ENCODE assay signal across 23 cellular contexts in genomic region chr9:74373348-74373747, GRCh38.
DNase-seq lines count a peak whose midpoint lies in the region; ATAC-seq and TF ChIP-seq lines count a peak whose summit lies in the region.
"Had no signal": no experiment of that assay in that cellular context is flagged by ENCODE, and none has a peak within 500 bp of the region (broad histone marks: within the 10 kb centered on the region; RNA-seq: fewer than 3 reads in every experiment).

No MANE protein-coding gene starts in this region.

- H3K27me3 Mint-ChIP-seq in GM23338 (ENCODE audit: insufficient read depth, low read depth, poor library complexity) (peaks cover 5% of the 10 kb centered on the region), type B pancreatic cell (peaks cover 1% of the 10 kb centered on the region)
- peaks cover 2% of the 10 kb centered on the region for H3K27me3 Mint-ChIP-seq in activated CD8-positive, alpha-beta T cell treated with anti-CD3 and anti-CD28 coated beads, Interleukin-2, amount 10 ng/mL, durations not matched to agents 7 days and 5 days (ENCODE audit: low read depth)
- H3K27me3 Mint-ChIP-seq: CD4-positive, alpha-beta memory T cell; CD8-positive, alpha-beta memory T cell had no signal

- no peak overlapping the region for H3K9ac ChIP-seq in Loucy (ENCODE audit: low read depth, low read length, poor library complexity, severe bottlenecking)
- H3K9ac ChIP-seq: BLaER1 had no signal

- H3K4me1 ChIP-seq in GM23338 (ENCODE audit: insufficient read depth) = peaks cover 35% of the 10 kb centered on the region
- peaks cover 23% of the 10 kb centered on the region for H3K4me1 ChIP-seq in Loucy (ENCODE audit: insufficient read depth, low read length, poor library complexity, severe bottlenecking)
- no peaks in the 10 kb centered on the region for H3K4me1 ChIP-seq in right cardiac atrium (ENCODE audit: control insufficient read depth, insufficient read depth, low read length)
- H3K4me1 ChIP-seq: A549, BE2C, BLaER1 had no signal

- POLR2A ChIA-PET in activated CD8-positive, alpha-beta T cell treated with anti-CD3 and anti-CD28 coated beads, Interleukin-2, amount 10 ng/mL, durations not matched to agents 7 days and 5 days (lab: Charles Lee) = no interaction called here

- TF ChIP-seq CTCF in GM23338 (conservative IDR thresholded peaks at IDR 0.05; ENCODE audit: low read depth in 2 of 2) (no peak), Loucy (conservative IDR thresholded peaks at IDR 0.05; ENCODE audit: low read length) (no peak), type B pancreatic cell (conservative IDR thresholded peaks at IDR 0.05) (no peak)

- H3K79me2 ChIP-seq in GM23338 (replicated peaks; ENCODE audit: insufficient read depth) (no peaks in the 10 kb centered on the region), Loucy (ENCODE audit: insufficient read depth, low read length) (no peaks in the 10 kb centered on the region)

- H2AFZ ChIP-seq in GM23338 (peak overlapping the region; percentile 23; the same call in 1 of the 2 replicates), Loucy (ENCODE audit: low read length) (peak overlapping the region; percentile 72)

- H3K9me3 ChIP-seq in Loucy (ENCODE audit: insufficient read depth, low read depth, low read length) (no peaks in the 10 kb centered on the region), right cardiac atrium (ENCODE audit: control insufficient read depth, low read length) (no peaks in the 10 kb centered on the region)
- H3K9me3 ChIP-seq: A549, BE2C, BLaER1 had no signal

- H3K9me2 ChIP-seq in GM23338 (ENCODE audit: insufficient read depth) (0 out of 2 replicates have a peak, but pooled peaks cover 8% of the 10 kb centered on the region), Loucy (replicated peaks; ENCODE audit: low read depth, low read length) (no peaks in the 10 kb centered on the region)

- intact Hi-C loops in right cardiac atrium (cut with DNase I) = no loop called here

- H3K36me3 ChIP-seq in GM23338 (ENCODE audit: insufficient read depth) (no peaks in the 10 kb centered on the region), Loucy (ENCODE audit: insufficient read depth, low read length) (no peaks in the 10 kb centered on the region)
- H3K36me3 ChIP-seq: BE2C, BLaER1 had no signal

- no peaks in the 10 kb centered on the region for H3K36me3 Mint-ChIP-seq in GM23338 (ENCODE audit: low read depth)
- no peaks in the 10 kb centered on the region for H3K36me3 Mint-ChIP-seq in type B pancreatic cell
- no peaks in the 10 kb centered on the region for H3K36me3 Mint-ChIP-seq in activated CD8-positive, alpha-beta T cell treated with anti-CD3 and anti-CD28 coated beads, Interleukin-2, amount 10 ng/mL, durations not matched to agents 7 days and 5 days (ENCODE audit: low read depth)
- H3K36me3 Mint-ChIP-seq: CD14-positive monocyte; CD4-positive, alpha-beta memory T cell; CD4-positive, CD25-positive, alpha-beta regulatory T cell; CD8-positive, alpha-beta memory T cell had no signal

- no peaks in the 10 kb centered on the region for H4K20me1 ChIP-seq in GM23338 (replicated peaks; ENCODE audit: insufficient read depth)
- H4K20me1 ChIP-seq in Loucy (ENCODE audit: insufficient read depth, low read length, poor library complexity, severe bottlenecking) = no peaks in the 10 kb centered on the region
- H4K20me1 ChIP-seq: BLaER1 had no signal

- no peak overlapping the region for H3K27ac Mint-ChIP-seq in GM23338
- peak overlapping the region; percentile 15 for H3K27ac Mint-ChIP-seq in type B pancreatic cell
- no peak overlapping the region for H3K27ac Mint-ChIP-seq in activated CD8-positive, alpha-beta T cell treated with anti-CD3 and anti-CD28 coated beads, Interleukin-2, amount 10 ng/mL, durations not matched to agents 7 days and 5 days
- H3K27ac Mint-ChIP-seq: CD14-positive monocyte; CD4-positive, alpha-beta memory T cell; CD4-positive, CD25-positive, alpha-beta regulatory T cell; CD8-positive, alpha-beta memory T cell had no signal

- H3K4me2 ChIP-seq in GM23338 = no peak overlapping the region; the same call in 1 of the 2 replicates
- H3K4me2 ChIP-seq in Loucy (ENCODE audit: low read depth, low read length, poor library complexity, severe bottlenecking) = no peak overlapping the region
- H3K4me2 ChIP-seq: A549, BLaER1 had no signal

- CTCF ChIA-PET in activated CD8-positive, alpha-beta T cell treated with anti-CD3 and anti-CD28 coated beads, Interleukin-2, amount 10 ng/mL, durations not matched to agents 7 days and 5 days (lab: Charles Lee) = no interaction called here

- DNase-seq in GM23338 (ENCODE audit: low spot score) = no peak
- DNase-seq in fibroblast of gingiva (ENCODE audit: low read depth) = peak; percentile 59
- DNase-seq in type B pancreatic cell (ENCODE audit: extremely low spot score, unreplicated experiment) = no peak
- DNase-seq in right cardiac atrium = no peak
- no peak for DNase-seq in activated CD8-positive, alpha-beta T cell treated with anti-CD3 and anti-CD28 coated beads, Interleukin-2, amount 10 ng/mL, durations not matched to agents 7 days and 5 days
- no peak for DNase-seq in A172 (ENCODE audit: low spot score)
- DNase-seq: 8988T; BE2C; C1 segment of cervical spinal cord; CD4-positive, alpha-beta memory T cell; CD4-positive, CD25-positive, alpha-beta regulatory T cell; CD8-positive, alpha-beta memory T cell; COR-L47; DMS 273 treated with DMSO at 0.1 percent for 48 hours; DMS153; DMS53; DMS79; GF-D8 had no signal

- no peaks in the 10 kb centered on the region for H3F3A ChIP-seq in GM23338 (replicated peaks; ENCODE audit: low read depth)
- H3F3A ChIP-seq in Loucy (ENCODE audit: low read depth) = no peaks in the 10 kb centered on the region

- H3K27ac ChIP-seq in GM23338 (ENCODE audit: low read depth) (no peak overlapping the region), right cardiac atrium (ENCODE audit: low read length) (no peak overlapping the region)
- H3K27ac ChIP-seq: A549, BLaER1 had no signal

- H3K4me3 ChIP-seq in GM23338 = no peak overlapping the region
- H3K4me3 ChIP-seq in Loucy (ENCODE audit: low read length, poor library complexity, severe bottlenecking) = no peak overlapping the region
- H3K4me3 ChIP-seq in right cardiac atrium (ENCODE audit: low read length) = no peak overlapping the region
- H3K4me3 ChIP-seq: A549, BLaER1 had no signal

- peaks cover 38% of the 10 kb centered on the region for H3K4me1 Mint-ChIP-seq in GM23338
- peaks cover 11% of the 10 kb centered on the region for H3K4me1 Mint-ChIP-seq in type B pancreatic cell (ENCODE audit: unreplicated experiment)
- H3K4me1 Mint-ChIP-seq in activated CD8-positive, alpha-beta T cell treated with anti-CD3 and anti-CD28 coated beads, Interleukin-2, amount 10 ng/mL, durations not matched to agents 7 days and 5 days (ENCODE audit: low read depth) = no peaks in the 10 kb centered on the region
- H3K4me1 Mint-ChIP-seq: CD14-positive monocyte; CD4-positive, alpha-beta memory T cell; CD4-positive, CD25-positive, alpha-beta regulatory T cell; CD8-positive, alpha-beta memory T cell had no signal

- H3K9me3 Mint-ChIP-seq in GM23338 = no peaks in the 10 kb centered on the region
- H3K9me3 Mint-ChIP-seq in type B pancreatic cell = no peaks in the 10 kb centered on the region
- no peaks in the 10 kb centered on the region for H3K9me3 Mint-ChIP-seq in activated CD8-positive, alpha-beta T cell treated with anti-CD3 and anti-CD28 coated beads, Interleukin-2, amount 10 ng/mL, durations not matched to agents 7 days and 5 days (ENCODE audit: insufficient read depth)
- H3K9me3 Mint-ChIP-seq: CD8-positive, alpha-beta memory T cell had no signal

- ATAC-seq in GM23338 (no peak), right cardiac atrium (no peak), HG02623 (IDR thresholded peaks at IDR 0.05; ENCODE audit: unreplicated experiment) (no peak)
- no peak for ATAC-seq in activated CD8-positive, alpha-beta T cell treated with anti-CD3 and anti-CD28 coated beads, Interleukin-2, amount 10 ng/mL, durations not matched to agents 7 days and 5 days
- ATAC-seq: A549 had no signal

- no peaks in the 10 kb centered on the region for H3K27me3 ChIP-seq in GM23338 (ENCODE audit: insufficient read depth)
- H3K27me3 ChIP-seq in Loucy (ENCODE audit: insufficient read depth, low read length, poor library complexity, severe bottlenecking) = no peaks in the 10 kb centered on the region
- H3K27me3 ChIP-seq in right cardiac atrium (ENCODE audit: control insufficient read depth, insufficient read depth) = no peaks in the 10 kb centered on the region
- H3K27me3 ChIP-seq: BE2C, BLaER1 had no signal

- H3K4me3 Mint-ChIP-seq in GM23338 (no peak overlapping the region), type B pancreatic cell (no peak overlapping the region)
- no peak overlapping the region for H3K4me3 Mint-ChIP-seq in activated CD8-positive, alpha-beta T cell treated with anti-CD3 and anti-CD28 coated beads, Interleukin-2, amount 10 ng/mL, durations not matched to agents 7 days and 5 days
- H3K4me3 Mint-ChIP-seq: CD14-positive monocyte; CD4-positive, alpha-beta memory T cell; CD4-positive, CD25-positive, alpha-beta regulatory T cell; CD8-positive, alpha-beta memory T cell had no signal

TF ChIP-seq in GM23338, 12 proteins besides CTCF, POLR2A, EP300 and RAD21 (continues in another document):
- no peak for TF ChIP-seq JUNB (IDR thresholded peaks at IDR 0.05; ENCODE audit: unreplicated experiment)
- TF ChIP-seq STAT1 (IDR thresholded peaks at IDR 0.05; ENCODE audit: unreplicated experiment) = no peak
- no peak for TF ChIP-seq ZNF331 (CRISPR knock-in tag; IDR thresholded peaks at IDR 0.05; ENCODE audit: low read depth)
- TF ChIP-seq EZH2phosphoT487 (IDR thresholded peaks at IDR 0.05; ENCODE audit: unreplicated experiment) = no peak
- TF ChIP-seq POLR2AphosphoS5 (IDR thresholded peaks at IDR 0.05; ENCODE audit: low read depth) = no peak
